ENCODE assay signal across 23 cellular contexts in the genomic region with DNA sequence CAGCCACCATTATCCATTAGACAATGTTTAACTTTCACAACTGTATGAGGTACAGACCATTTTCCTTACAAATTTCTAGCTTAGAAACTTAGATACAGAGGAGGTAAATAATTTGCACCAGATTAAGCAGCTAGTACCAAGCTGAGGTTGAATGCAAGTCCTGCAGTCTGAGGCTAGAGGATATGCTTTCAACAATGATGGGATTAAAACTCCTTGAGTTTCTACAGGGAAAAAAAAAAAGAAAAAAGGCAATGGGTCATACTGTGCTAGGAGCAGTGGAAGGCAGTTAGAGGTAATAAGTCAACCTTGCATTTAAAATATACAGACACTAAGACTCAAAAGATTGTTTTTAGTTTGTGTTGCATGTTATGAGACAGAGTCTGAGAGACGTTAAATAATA.
"Had no signal": no experiment of that assay in that cellular context is flagged by ENCODE, and none has a peak within 500 bp of the region (broad histone marks: within the 10 kb centered on the region; RNA-seq: fewer than 3 reads in every experiment).

No MANE protein-coding gene starts in this region.

- H3K4me3 ChIP-seq: MG63 had no signal

- H3K27me3 ChIP-seq: MG63 had no signal

- H3K27ac ChIP-seq: HL-60, RWPE1 had no signal

- DNase-seq: IMR-90; Karpas-422; KG1; MG63; NCI-H1092; NCI-H1105 treated with DMSO at 0.1 percent for 48 hours; NCI-H1417 treated with DMSO at 0.1 percent for 48 hours; NCI-H146; NCI-H1694 treated with DMSO at 0.1 percent for 48 hours; NCI-H1930; NCI-H2081; NCI-H2107; NCI-H2227 treated with DMSO at 0.1 percent for 48 hours; NCI-H524; NCI-H69; NK-92 treated with Interleukin-12 subunit alpha and Interleukin-12 subunit beta, amount 100 ng/mL, for 24 hours; PC-3; SHP77 had no signal

- H3K9me3 ChIP-seq: MG63 had no signal

- ATAC-seq: HepG2, Panc1, PC-3, SK-N-SH treated with all-trans-retinoic acid at 6 μM for 48 hours had no signal
